Comparison of ENCODE assay signal across 1 cellular context in the genomic region with DNA sequence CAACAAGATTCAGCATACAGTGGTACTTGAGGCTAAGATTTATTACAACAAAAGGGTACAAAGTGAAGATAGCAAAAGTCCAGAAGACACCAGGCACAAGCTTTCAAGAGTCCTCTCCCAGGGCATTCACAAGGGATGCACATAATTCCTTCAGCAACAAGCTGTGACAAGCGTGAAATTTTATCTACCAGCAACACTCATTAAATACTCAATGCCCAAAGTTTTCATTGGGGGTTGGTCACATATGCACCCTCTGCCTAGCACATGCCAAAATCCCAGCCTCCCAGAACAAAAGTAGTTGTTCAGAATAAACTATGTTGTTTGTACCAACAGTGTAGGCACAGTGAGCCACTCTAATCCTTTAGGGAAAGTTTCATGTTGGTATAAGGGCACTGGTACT.
TF ChIP-seq lines count a peak whose summit lies in the region.

No MANE protein-coding gene starts in this region.

TF ChIP-seq in HCT116, 20 proteins besides CTCF, POLR2A, EP300 and RAD21 (continued from another document):
- no peak for TF ChIP-seq ZNF274 (IDR thresholded peaks at IDR 0.05; ENCODE audit: low read depth, low read length)
- TF ChIP-seq YY1 (IDR thresholded peaks at IDR 0.05; ENCODE audit: extremely low read depth, insufficient replicate concordance, low read depth, low read length), result no peak
- no peak for TF ChIP-seq SRF (IDR thresholded peaks at IDR 0.05; ENCODE audit: low read depth)
- TF ChIP-seq POLR2AphosphoS5 (IDR thresholded peaks at IDR 0.05; ENCODE audit: low read depth, low read length), result no peak
- no peak for TF ChIP-seq CEBPB (IDR thresholded peaks at IDR 0.05; ENCODE audit: low read depth)
- no peak for TF ChIP-seq ELF1 (IDR thresholded peaks at IDR 0.05; ENCODE audit: borderline replicate concordance, low read depth)
- no peak for TF ChIP-seq EGR1 (IDR thresholded peaks at IDR 0.05; ENCODE audit: low read depth)
- TF ChIP-seq SIN3A (IDR thresholded peaks at IDR 0.05; ENCODE audit: low read depth), result no peak
- TF ChIP-seq, protein P1, sequence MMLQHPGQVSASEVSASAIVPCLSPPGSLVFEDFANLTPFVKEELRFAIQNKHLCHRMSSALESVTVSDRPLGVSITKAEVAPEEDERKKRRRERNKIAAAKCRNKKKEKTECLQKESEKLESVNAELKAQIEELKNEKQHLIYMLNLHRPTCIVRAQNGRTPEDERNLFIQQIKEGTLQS (IDR thresholded peaks at IDR 0.05), result no peak
- TF ChIP-seq JUND (IDR thresholded peaks at IDR 0.05), result no peak
- TF ChIP-seq, protein P2, sequence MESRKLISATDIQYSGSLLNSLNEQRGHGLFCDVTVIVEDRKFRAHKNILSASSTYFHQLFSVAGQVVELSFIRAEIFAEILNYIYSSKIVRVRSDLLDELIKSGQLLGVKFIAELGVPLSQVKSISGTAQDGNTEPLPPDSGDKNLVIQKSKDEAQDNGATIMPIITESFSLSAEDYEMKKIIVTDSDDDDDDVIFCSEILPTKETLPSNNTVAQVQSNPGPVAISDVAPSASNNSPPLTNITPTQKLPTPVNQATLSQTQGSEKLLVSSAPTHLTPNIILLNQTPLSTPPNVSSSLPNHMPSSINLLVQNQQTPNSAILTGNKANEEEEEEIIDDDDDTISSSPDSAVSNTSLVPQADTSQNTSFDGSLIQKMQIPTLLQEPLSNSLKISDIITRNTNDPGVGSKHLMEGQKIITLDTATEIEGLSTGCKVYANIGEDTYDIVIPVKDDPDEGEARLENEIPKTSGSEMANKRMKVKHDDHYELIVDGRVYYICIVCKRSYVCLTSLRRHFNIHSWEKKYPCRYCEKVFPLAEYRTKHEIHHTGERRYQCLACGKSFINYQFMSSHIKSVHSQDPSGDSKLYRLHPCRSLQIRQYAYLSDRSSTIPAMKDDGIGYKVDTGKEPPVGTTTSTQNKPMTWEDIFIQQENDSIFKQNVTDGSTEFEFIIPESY (IDR thresholded peaks at IDR 0.05; ENCODE audit: extremely low read depth, insufficient replicate concordance, low read length), result no peak
- no peak for TF ChIP-seq FOSL1 (IDR thresholded peaks at IDR 0.05; ENCODE audit: low read depth)
- TF ChIP-seq SP1 (IDR thresholded peaks at IDR 0.05; ENCODE audit: low read depth), result no peak
